In genomic region chr13:19957320-19958118, GRCh38 we compare ENCODE assay signal across 8 cellular contexts. TPM values are rescaled to one million over a fixed set of nuclear protein-coding genes. Genes with fewer than 3 reads are reported as not detected.
DNase-seq lines count a peak whose midpoint lies in the region; ATAC-seq and TF ChIP-seq lines count a peak whose summit lies in the region.

No MANE protein-coding gene starts in this region.

- ATAC-seq in HG02759 (IDR thresholded peaks at IDR 0.05; ENCODE audit: unreplicated experiment) (peak; percentile 21), activated B cell treated with CpG ODN at 0.5 μM for 24 hours (ENCODE audit: low read depth) (peak; percentile 9)

- H3K4me3 ChIP-seq in cardiac fibroblast (replicated peaks in 1 of 2; ENCODE audit: low read depth in 2 of 2, low read length in 2 of 2) (peak overlapping the region; percentile 46 to 49), spleen (peak overlapping the region; percentile 77 to 91 (median 84))

- no peaks in the 10 kb centered on the region for H3K9me3 ChIP-seq in spleen

- peaks cover 22% of the 10 kb centered on the region for H3K36me3 Mint-ChIP-seq in activated B cell treated with CpG ODN at 0.5 μM for 24 hours (ENCODE audit: low read depth)

- WGBS in spleen, 5 donors = 0 to 2% (median 1%) methylated on average over 25 to 62 of the region's 62 CpGs

- H3K27ac Mint-ChIP-seq in activated B cell treated with CpG ODN at 0.5 μM for 24 hours = peak overlapping the region; percentile 90

- TF ChIP-seq CTCF in GM12873 (IDR thresholded peaks at IDR 0.05; ENCODE audit: insufficient read depth, low read depth, low read length, missing control alignments) (peak; percentile 74), activated B cell treated with CpG ODN at 0.5 μM for 24 hours (IDR thresholded peaks at IDR 0.05) (no peak), cardiac fibroblast (IDR thresholded peaks at IDR 0.05; ENCODE audit: low read depth, low read length) (peak; percentile 69), spleen (IDR thresholded peaks at IDR 0.05 in 8 of 11, conservative IDR thresholded peaks at IDR 0.05 in 3 of 11) (peak; percentile 68 to 95 (median 85))

- H3K27me3 ChIP-seq in spleen (replicated peaks in 1 of 7) = no peaks in the 10 kb centered on the region

- TF ChIP-seq POLR2A in spleen (IDR thresholded peaks at IDR 0.05) = peak in 1 of 3 donors; percentile 27

- peak overlapping the region; percentile 85 for H3K4me3 Mint-ChIP-seq in activated B cell treated with CpG ODN at 0.5 μM for 24 hours

- intact Hi-C loops in activated B cell treated with CpG ODN at 0.5 μM for 24 hours (cut with micrococcal nuclease) (loop anchor here (1.0 to 10.0 kb wide), 7 partner anchors 94 to 1717 kb away; partner anchors contain the start of genes CRYL1, FGF9, GJA3 and IL17D), spleen (cut with DNase I; ENCODE audit: low total_unique reads) (no loop called here)

- DNase-seq in NCI-H2081 treated with DMSO at 0.1 percent for 48 hours (lab: John Stamatoyannopoulos, UW) = peak; percentile 4
- peak; percentile 75 for DNase-seq in activated B cell treated with CpG ODN at 0.5 μM for 24 hours
- DNase-seq in cardiac fibroblast (ENCODE audit: low read depth in 2 of 2) = peak; percentile 80 to 86
- DNase-seq in iris pigment epithelial cell (ENCODE audit: low read depth) = peak; percentile 85
- DNase-seq in spleen = peak; percentile 94
- no peak for DNase-seq in HPDE6-E6E7 (ENCODE audit: extremely low spot score)

- no peaks in the 10 kb centered on the region for H3K9me3 Mint-ChIP-seq in activated B cell treated with CpG ODN at 0.5 μM for 24 hours

- no peaks in the 10 kb centered on the region for H3K27me3 Mint-ChIP-seq in activated B cell treated with CpG ODN at 0.5 μM for 24 hours

- peak overlapping the region; percentile 97 to 100 (median 99) for H3K27ac ChIP-seq in spleen

- H3K4me1 ChIP-seq in spleen = peaks cover 22 to 40% (median 33%) of the 10 kb centered on the region in 6 donors

- peaks cover 0 to 18% (median 3%) of the 10 kb centered on the region in 6 donors for H3K36me3 ChIP-seq in spleen

- POLR2A ChIA-PET in activated B cell treated with CpG ODN at 0.5 μM for 24 hours (lab: Charles Lee) = interaction anchor here (0.6 to 5.1 kb wide), 4 partner anchors 94 to 324 kb away, joined by 3 to 53 read pairs (median 5); partner anchors contain the start of genes MPHOSPH8, PSPC1 and ZMYM5

- CTCF ChIA-PET in activated B cell treated with CpG ODN at 0.5 μM for 24 hours (lab: Charles Lee) = interaction anchor here (1.6 kb wide), 1 partner anchor 94 kb away, joined by 5 read pairs; the partner anchor contains the start of gene ZMYM5

- peaks cover 28% of the 10 kb centered on the region for H3K4me1 Mint-ChIP-seq in activated B cell treated with CpG ODN at 0.5 μM for 24 hours

RNA-seq across cellular contexts. Expression of gene ZMYM2, which starts 1.0 kb away (rescaled TPM):
- total RNA-seq in activated B cell treated with CpG ODN at 0.5 μM for 24 hours (64.8 and 75.2 TPM in 2 replicates), spleen (100 to 1,000 TPM in 4 of 7 donors, 10 to 100 TPM in 3; 77.2 to 125 (median 107) TPM)
- 10 to 100 TPM; 17.8 to 26.3 (median 22.1) TPM for polyA plus RNA-seq in spleen
